9 cellular contexts compared by ENCODE assay signal in genomic region chr13:50222569-50223332, GRCh38.
DNase-seq lines count a peak whose midpoint lies in the region; ATAC-seq and TF ChIP-seq lines count a peak whose summit lies in the region.
"Had no signal": no experiment of that assay in that cellular context is flagged by ENCODE, and none has a peak within 500 bp of the region (broad histone marks: within the 10 kb centered on the region; RNA-seq: fewer than 3 reads in every experiment).

No MANE protein-coding gene starts in this region.

- POLR2A ChIA-PET in Panc1 (lab: Charles Lee): interaction anchor here (0.6 to 1.0 kb wide), 3 partner anchors 14 to 50 kb away, joined by 3 to 5 read pairs (median 3); no protein-coding TSS in a partner anchor

- peaks cover 17% of the 10 kb centered on the region for H3K4me1 ChIP-seq in Panc1 (ENCODE audit: control insufficient read depth, insufficient read depth, low read length)

- no TSS peak for BruUV-seq in Panc1 (replicated peaks; lab: Mats Ljungman, UMichigan)

- no peak overlapping the region for H3K4me3 Mint-ChIP-seq in stimulated activated naive CD8-positive, alpha-beta T cell treated with anti-CD3 and anti-CD28 coated beads, Interleukin-15, Interleukin-2, amounts not matched to agents 100 ng/mL and 50 ng/mL, for 24 hours
- H3K4me3 Mint-ChIP-seq in stimulated activated naive CD8-positive, alpha-beta T cell treated with anti-CD3 and anti-CD28 coated beads, Interleukin-15, amount 100 ng/mL, for 72 hours: no peak overlapping the region
- H3K4me3 Mint-ChIP-seq: naive B cell had no signal

- in situ Hi-C loops in Panc1 (cut with HindIII; ENCODE audit: low pct_unique_long_range_greater_than_20kb, low sequenced_read_pairs): no loop called here

- no peaks in the 10 kb centered on the region for H3K9me3 ChIP-seq in Panc1 (ENCODE audit: control insufficient read depth, insufficient read depth, low read depth, low read length)

- no peak for DNase-seq in stimulated activated naive CD8-positive, alpha-beta T cell treated with anti-CD3 and anti-CD28 coated beads, Interleukin-15, amount 100 ng/mL, for 72 hours
- no peak for DNase-seq in Panc1 (ENCODE audit: low read depth, low spot score)
- DNase-seq in fibroblast of gingiva (ENCODE audit: low read depth): peak; percentile 84
- DNase-seq in pons (ENCODE audit: low spot score): peak; percentile 46
- DNase-seq: naive B cell had no signal

- peak overlapping the region; percentile 91 for H3K27ac ChIP-seq in Panc1 (ENCODE audit: low read length)

- peak overlapping the region; percentile 32 for H3K27ac Mint-ChIP-seq in stimulated activated naive CD8-positive, alpha-beta T cell treated with anti-CD3 and anti-CD28 coated beads, Interleukin-15, Interleukin-2, amounts not matched to agents 100 ng/mL and 50 ng/mL, for 24 hours
- no peak overlapping the region for H3K27ac Mint-ChIP-seq in stimulated activated naive CD8-positive, alpha-beta T cell treated with anti-CD3 and anti-CD28 coated beads, Interleukin-15, amount 100 ng/mL, for 72 hours

- ATAC-seq in stimulated activated naive CD8-positive, alpha-beta T cell treated with anti-CD3 and anti-CD28 coated beads, Interleukin-15, amount 100 ng/mL, for 72 hours: no peak
- peak; percentile 88 for ATAC-seq in Panc1
- no peak for ATAC-seq in HG03571 (IDR thresholded peaks at IDR 0.05; ENCODE audit: unreplicated experiment)
- no peak for ATAC-seq in GM19035 (IDR thresholded peaks at IDR 0.05; ENCODE audit: unreplicated experiment)
- no peak for ATAC-seq in GM21381 (IDR thresholded peaks at IDR 0.05; ENCODE audit: unreplicated experiment)

- H3K36me3 Mint-ChIP-seq in stimulated activated naive CD8-positive, alpha-beta T cell treated with anti-CD3 and anti-CD28 coated beads, Interleukin-15, Interleukin-2, amounts not matched to agents 100 ng/mL and 50 ng/mL, for 24 hours (ENCODE audit: low read depth): no peaks in the 10 kb centered on the region
- H3K36me3 Mint-ChIP-seq: naive B cell had no signal

- no peak for TF ChIP-seq CTCF in Panc1 (IDR thresholded peaks at IDR 0.05)

- CTCF ChIA-PET in Panc1 (lab: Charles Lee): interaction anchor here (0.5 kb wide), 1 partner anchor 290 kb away, joined by 3 read pairs; no protein-coding TSS in a partner anchor

- H3K36me3 ChIP-seq in Panc1 (ENCODE audit: control insufficient read depth, insufficient read depth, low read length): no peaks in the 10 kb centered on the region

- no peaks in the 10 kb centered on the region for H3K27me3 ChIP-seq in Panc1 (ENCODE audit: control insufficient read depth, insufficient read depth, low read length)

- intact Hi-C loops in Panc1 (cut with micrococcal nuclease; ENCODE audit: unreplicated experiment): loop anchor here (10.0 kb wide), 1 partner anchor 78 kb away; no protein-coding TSS in a partner anchor

- H3K9me3 Mint-ChIP-seq in stimulated activated naive CD8-positive, alpha-beta T cell treated with anti-CD3 and anti-CD28 coated beads, Interleukin-15, Interleukin-2, amounts not matched to agents 100 ng/mL and 50 ng/mL, for 24 hours: no peaks in the 10 kb centered on the region
- H3K9me3 Mint-ChIP-seq in stimulated activated naive CD8-positive, alpha-beta T cell treated with anti-CD3 and anti-CD28 coated beads, Interleukin-15, amount 100 ng/mL, for 72 hours: no peaks in the 10 kb centered on the region

- H3K4me1 Mint-ChIP-seq in stimulated activated naive CD8-positive, alpha-beta T cell treated with anti-CD3 and anti-CD28 coated beads, Interleukin-15, Interleukin-2, amounts not matched to agents 100 ng/mL and 50 ng/mL, for 24 hours (ENCODE audit: low read depth): peaks cover 50% of the 10 kb centered on the region
- peaks cover 36% of the 10 kb centered on the region for H3K4me1 Mint-ChIP-seq in stimulated activated naive CD8-positive, alpha-beta T cell treated with anti-CD3 and anti-CD28 coated beads, Interleukin-15, amount 100 ng/mL, for 72 hours

- peaks cover 20% of the 10 kb centered on the region for H3K27me3 Mint-ChIP-seq in stimulated activated naive CD8-positive, alpha-beta T cell treated with anti-CD3 and anti-CD28 coated beads, Interleukin-15, Interleukin-2, amounts not matched to agents 100 ng/mL and 50 ng/mL, for 24 hours
- H3K27me3 Mint-ChIP-seq in stimulated activated naive CD8-positive, alpha-beta T cell treated with anti-CD3 and anti-CD28 coated beads, Interleukin-15, amount 100 ng/mL, for 72 hours: peaks cover 28% of the 10 kb centered on the region

- H3K4me3 ChIP-seq in Panc1 (ENCODE audit: low read depth in 2 of 2, low read length in 2 of 2): peak overlapping the region in 1 of 2 experiments; percentile 40; a peak in 2 of 4 replicates

Comparison
In these comparisons a context has a peak if more than half of its experiments do, and no peak if none do; other contexts are left out.
1. DNase-seq: peak in fibroblast of gingiva (single experiment) and pons (single experiment); none in stimulated activated naive CD8-positive, alpha-beta T cell treated with anti-CD3 and anti-CD28 coated beads, Interleukin-15, amount 100 ng/mL, for 72 hours (0 of 2) and Panc1 (single experiment).